Comparison of ENCODE assay signal across 6 cellular contexts in genomic region chr10:71594934-71595571, GRCh38.
"Had no signal": no experiment of that assay in that cellular context is flagged by ENCODE, and none has a peak within 500 bp of the region (broad histone marks: within the 10 kb centered on the region; RNA-seq: fewer than 3 reads in every experiment).

No MANE protein-coding gene starts in this region.

- H3K27ac ChIP-seq: GM23248 had no signal

- H2AFZ ChIP-seq: GM23248 had no signal

- H3K27ac Mint-ChIP-seq: H9 had no signal

- H3K4me3 Mint-ChIP-seq: H9, IgD-negative memory B cell had no signal

- H3K36me3 Mint-ChIP-seq: IgD-negative memory B cell had no signal

- H3K9ac ChIP-seq: GM23248 had no signal

- DNase-seq: GM23248, GOT3, H9, HCEC 1CT, KG1 had no signal

- H3K4me3 ChIP-seq: GM23248 had no signal

- H3K9me3 Mint-ChIP-seq: H9, IgD-negative memory B cell had no signal
